Comparison of ENCODE assay signal across 1 cellular context in genomic region chr13:83150616-83151307, GRCh38.
TF ChIP-seq lines count a peak whose summit lies in the region.

No MANE protein-coding gene starts in this region.

TF ChIP-seq in GM23338, 12 proteins besides CTCF, POLR2A, EP300 and RAD21 (continued from another document):
- TF ChIP-seq ZNF462 (CRISPR knock-in tag; IDR thresholded peaks at IDR 0.05), result no peak
- no peak for TF ChIP-seq ZNF331 (CRISPR knock-in tag; IDR thresholded peaks at IDR 0.05; ENCODE audit: low read depth)
